In the genomic region with DNA sequence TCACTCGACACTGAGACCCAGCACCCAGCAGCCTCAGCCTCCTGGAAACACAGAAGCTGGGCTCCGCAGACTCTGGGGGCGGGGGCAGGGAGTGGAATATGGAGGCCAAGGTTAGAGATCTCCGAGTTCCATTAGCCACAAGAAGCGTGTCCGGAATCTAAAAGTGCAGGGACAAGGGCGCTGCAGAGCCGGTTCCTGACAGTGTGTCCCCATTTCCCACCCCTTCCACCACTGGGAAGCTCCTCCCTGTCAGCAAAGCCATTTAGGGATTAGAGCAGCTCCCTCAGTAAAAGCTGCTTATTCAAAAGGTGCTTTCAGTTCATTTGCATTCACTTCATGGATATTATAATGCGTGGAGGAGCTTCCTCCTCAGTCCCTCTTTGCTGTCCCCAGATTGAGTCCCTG, we compare ENCODE assay signal across 1 cellular context.
A peak's percentile ranks its signal among the peaks of the same experiment; 100 is the strongest.
TF ChIP-seq lines count a peak whose summit lies in the region.

No MANE protein-coding gene starts in this region.

TF ChIP-seq in H1, 55 proteins besides CTCF, POLR2A, EP300 and RAD21:
- no peak for TF ChIP-seq POLR2AphosphoS5 (IDR thresholded peaks at IDR 0.05; ENCODE audit: low read depth, low read length)
- no peak for TF ChIP-seq GTF2F1 (IDR thresholded peaks at IDR 0.05; ENCODE audit: borderline replicate concordance, low read depth, low read length)
- peak; percentile 44 for TF ChIP-seq CTBP2 (IDR thresholded peaks at IDR 0.05; ENCODE audit: borderline replicate concordance, insufficient read depth, insufficient read length, low read length)
